Comparison of ENCODE assay signal across 1 cellular context in genomic region chr20:51811514-51811913, GRCh38.
TF ChIP-seq lines count a peak whose summit lies in the region.

No MANE protein-coding gene starts in this region.

TF ChIP-seq in H1, 55 proteins besides CTCF, POLR2A, EP300 and RAD21:
- TF ChIP-seq NANOG (IDR thresholded peaks at IDR 0.05; ENCODE audit: insufficient read depth, low read depth, low read length, poor library complexity, severe bottlenecking) (peak; percentile 54), CBX8 (IDR thresholded peaks at IDR 0.05; ENCODE audit: borderline replicate concordance, low read depth, low read length) (no peak)
